29 cellular contexts compared by ENCODE assay signal in the genomic region with DNA sequence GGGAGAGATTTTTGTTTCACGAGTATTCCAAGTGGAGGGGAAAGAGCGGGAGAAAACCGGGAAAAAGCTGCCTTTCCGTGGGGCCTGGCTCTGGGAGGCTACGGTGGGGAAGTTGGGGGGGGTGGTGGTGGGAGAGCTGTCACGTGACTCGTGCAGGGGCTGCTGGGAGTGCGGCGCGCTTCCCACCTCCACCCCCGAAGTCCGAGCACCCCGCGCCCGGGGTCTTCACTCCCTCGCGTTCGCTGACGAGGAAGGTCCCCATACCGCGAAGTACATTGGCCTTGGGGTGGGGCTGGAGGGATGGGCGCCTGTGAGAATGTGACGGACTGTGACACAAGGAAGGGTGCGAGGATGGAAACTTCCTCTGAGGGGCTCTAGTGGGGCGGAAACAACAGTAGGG. TPM values are rescaled to one million over a fixed set of nuclear protein-coding genes. Genes with fewer than 3 reads are reported as not detected.
DNase-seq lines count a peak whose midpoint lies in the region; ATAC-seq and TF ChIP-seq lines count a peak whose summit lies in the region.
"Had no signal": no experiment of that assay in that cellular context is flagged by ENCODE, and none has a peak within 500 bp of the region (broad histone marks: within the 10 kb centered on the region; RNA-seq: fewer than 3 reads in every experiment).

A gene with protein sequence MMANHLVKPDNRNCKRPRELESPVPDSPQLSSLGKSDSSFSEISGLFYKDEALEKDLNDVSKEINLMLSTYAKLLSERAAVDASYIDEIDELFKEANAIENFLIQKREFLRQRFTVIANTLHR (plus strand): TSS at position 228 of the 400 bp plus-strand sequence. CDS start 1,897 bp downstream, outside the sequence.

- H3K4me3 ChIP-seq in right cardiac atrium (ENCODE audit: low read length), result no peak within 1 kb of the TSS
- H3K4me3 ChIP-seq in esophagus (ENCODE audit: low read depth in 1 of 2, low read length in 2 of 2), result no peak within 1 kb of the TSS
- no peak within 1 kb of the TSS for H3K4me3 ChIP-seq in neural progenitor cell
- H3K4me3 ChIP-seq: ascending aorta, gastrocnemius medialis, left lung, MG63, right atrium auricular region had no signal

- no peak for TF ChIP-seq CTCF in neural progenitor cell (IDR thresholded peaks at IDR 0.05)

- H3K27me3 ChIP-seq in right cardiac atrium (ENCODE audit: control insufficient read depth, insufficient read depth) (no peaks in the 10 kb centered on the region), esophagus (ENCODE audit: control insufficient read depth in 1 of 2, insufficient read depth in 2 of 2, low read length in 2 of 2) (no peaks in the 10 kb centered on the region), neural progenitor cell (no peaks in the 10 kb centered on the region)
- H3K27me3 ChIP-seq: ascending aorta, gastrocnemius medialis, left lung, MG63, right atrium auricular region had no signal

- no peaks in the 10 kb centered on the region for H3K79me2 ChIP-seq in neural progenitor cell (ENCODE audit: low read depth)
- H3K79me2 ChIP-seq: parathyroid adenoma had no signal

- no peak within 1 kb of the TSS for H3K4me3 Mint-ChIP-seq in neural progenitor cell
- H3K4me3 Mint-ChIP-seq: activated naive CD8-positive, alpha-beta T cell treated with anti-CD3 and anti-CD28 coated beads for 36 hours; CD4-positive, alpha-beta memory T cell; dendritic cell treated with granulocyte-macrophage colony-stimulating factor and Interleukin-4, amounts not matched to agents 40 ng/mL and 50 ng/mL, for 4 days; nephron had no signal

- peak within 1 kb of the TSS; percentile 32 for H2AFZ ChIP-seq in neural progenitor cell (replicated peaks)
- H2AFZ ChIP-seq: parathyroid adenoma had no signal

- H3K9ac ChIP-seq in neural progenitor cell, result no peak within 1 kb of the TSS
- H3K9ac ChIP-seq: parathyroid adenoma had no signal

- H3F3A ChIP-seq in neural progenitor cell (ENCODE audit: low read depth), result no peaks in the 10 kb centered on the region

- DNase-seq in right cardiac atrium (peak in 1 of 3 donors; percentile 41), Right ventricle myocardium superior (no peak), neural progenitor cell (ENCODE audit: low spot score) (no peak), GM19238 (ENCODE audit: insufficient read length, low spot score) (no peak), NCI-H446 treated with DMSO at 0.1 percent for 48 hours (lab: John Stamatoyannopoulos, UW) (no peak), midbrain (lab: John Stamatoyannopoulos, UW) (no peak)
- DNase-seq: activated CD4-positive, alpha-beta T cell treated with anti-CD3 and anti-CD28 coated beads for 4 hours; activated naive CD8-positive, alpha-beta T cell treated with anti-CD3 and anti-CD28 coated beads for 36 hours; activated T-cell treated with anti-CD3 and anti-CD28 coated beads for 4 hours; CD4-positive, alpha-beta memory T cell; gastrocnemius medialis; H7; hippocampal formation; KBM-7; NCI-H1417; NCI-H2081 treated with DMSO at 0.1 percent for 48 hours; NCI-H82; stimulated activated CD4-positive, alpha-beta T cell treated with anti-CD3 and anti-CD28 coated beads, Interleukin-12 subunit alpha, Interleukin-12 subunit beta, amount 100 ng/mL, for 4 hours; stimulated activated CD4-positive, alpha-beta T cell treated with anti-CD3 and anti-CD28 coated beads, Interleukin-4, amount 100 ng/mL, for 1 hour had no signal

- H3K9me3 Mint-ChIP-seq in neural progenitor cell, result no peaks in the 10 kb centered on the region
- H3K9me3 Mint-ChIP-seq: activated naive CD8-positive, alpha-beta T cell treated with anti-CD3 and anti-CD28 coated beads for 36 hours; CD4-positive, alpha-beta memory T cell; dendritic cell treated with granulocyte-macrophage colony-stimulating factor and Interleukin-4, amounts not matched to agents 40 ng/mL and 50 ng/mL, for 4 days; nephron had no signal

- no peaks in the 10 kb centered on the region for H4K20me1 ChIP-seq in neural progenitor cell (ENCODE audit: low read depth)

- H3K9me3 ChIP-seq in right cardiac atrium (ENCODE audit: control insufficient read depth, low read length), result no peaks in the 10 kb centered on the region
- no peaks in the 10 kb centered on the region for H3K9me3 ChIP-seq in esophagus (ENCODE audit: control insufficient read depth in 2 of 2, insufficient read depth in 1 of 2, low read depth in 1 of 2, low read length in 1 of 2)
- no peaks in the 10 kb centered on the region for H3K9me3 ChIP-seq in neural progenitor cell (ENCODE audit: low read depth)
- H3K9me3 ChIP-seq: ascending aorta, gastrocnemius medialis, left lung, MG63, right atrium auricular region had no signal

- H3K27ac ChIP-seq in right cardiac atrium (ENCODE audit: low read length) (no peak within 1 kb of the TSS), esophagus (ENCODE audit: low read depth in 2 of 2, low read length in 1 of 2) (peak within 1 kb of the TSS; percentile 7 to 35), neural progenitor cell (no peak within 1 kb of the TSS)
- H3K27ac ChIP-seq: ascending aorta, gastrocnemius medialis, left lung, parathyroid adenoma had no signal

- 76% methylated on average over 25 of the region's 25 CpGs for WGBS in right cardiac atrium
- 83 to 84% methylated on average over 25 of the region's 25 CpGs for WGBS in esophagus, 2 donors

- H3K4me1 Mint-ChIP-seq in neural progenitor cell, result no peaks in the 10 kb centered on the region
- H3K4me1 Mint-ChIP-seq: nephron had no signal

- H3K4me2 ChIP-seq in neural progenitor cell, result no peak within 1 kb of the TSS

- intact Hi-C loops in right cardiac atrium (cut with DNase I) (no loop called here), Right ventricle myocardium superior (cut with DNase I) (no loop called here)

- no peaks in the 10 kb centered on the region for H3K27me3 Mint-ChIP-seq in neural progenitor cell (ENCODE audit: insufficient read depth, low read depth)
- H3K27me3 Mint-ChIP-seq: dendritic cell treated with granulocyte-macrophage colony-stimulating factor and Interleukin-4, amounts not matched to agents 40 ng/mL and 50 ng/mL, for 4 days had no signal

- ATAC-seq in right cardiac atrium (peak; percentile 13 to 23), Right ventricle myocardium superior (ENCODE audit: poor library complexity) (no peak)
- no peak for ATAC-seq in activated CD4-positive, CD25-positive, alpha-beta regulatory T cell treated with anti-CD3 and anti-CD28 coated beads, Interleukin-2, amount 50 U/mL, for 24 hours

- H3K36me3 Mint-ChIP-seq in neural progenitor cell, result no peaks in the 10 kb centered on the region
- H3K36me3 Mint-ChIP-seq: activated naive CD8-positive, alpha-beta T cell treated with anti-CD3 and anti-CD28 coated beads for 36 hours had no signal

- H3K4me1 ChIP-seq in right cardiac atrium (ENCODE audit: control insufficient read depth, insufficient read depth, low read length) (no peaks in the 10 kb centered on the region), esophagus (ENCODE audit: control insufficient read depth in 2 of 2, insufficient read depth in 2 of 2, low read length in 1 of 2) (peaks cover 0 to 2% of the 10 kb centered on the region in 2 donors), neural progenitor cell (peaks cover 6% of the 10 kb centered on the region)
- H3K4me1 ChIP-seq: ascending aorta, parathyroid adenoma had no signal

- H3K27ac Mint-ChIP-seq in neural progenitor cell, result no peak within 1 kb of the TSS
- H3K27ac Mint-ChIP-seq: activated naive CD8-positive, alpha-beta T cell treated with anti-CD3 and anti-CD28 coated beads for 36 hours; CD4-positive, alpha-beta memory T cell; dendritic cell treated with granulocyte-macrophage colony-stimulating factor and Interleukin-4, amounts not matched to agents 40 ng/mL and 50 ng/mL, for 4 days; nephron had no signal

- H3K36me3 ChIP-seq in esophagus (ENCODE audit: control insufficient read depth in 2 of 2, insufficient read depth in 2 of 2, low read length in 1 of 2) (no peaks in the 10 kb centered on the region), neural progenitor cell (no peaks in the 10 kb centered on the region)
- H3K36me3 ChIP-seq: ascending aorta, gastrocnemius medialis, left lung, right atrium auricular region had no signal

RNA-seq across cellular contexts. Expression of the gene that starts here (rescaled TPM):
- total RNA-seq in right cardiac atrium, result 1 to 10 TPM in 1 of 4 donors, not detected in 3; 1.1 TPM
- 0.20 TPM for polyA plus RNA-seq in right cardiac atrium
- total RNA-seq in Right ventricle myocardium superior, result not detected
- polyA plus RNA-seq in esophagus, result under 1 TPM; 0.11 to 0.12 TPM
- 0.15 and 0.51 TPM in 2 replicates for total RNA-seq in neural progenitor cell (ENCODE audit: low replicate concordance)
- total RNA-seq: ascending aorta; left lung; right atrium auricular region; T-helper 2 cell treated with Interferon-gamma antibody and Interleukin-4, amounts not matched to agents 100 ng/mL and 5 ng/mL, for 36 hours had no signal
- polyA plus RNA-seq: CD4-positive, alpha-beta memory T cell had no signal

Comparison
In these comparisons a context has a peak if more than half of its experiments do, and no peak if none do; other contexts are left out.
1. ATAC-seq: peak in right cardiac atrium (2 of 2); none in Right ventricle myocardium superior (single experiment) and activated CD4-positive, CD25-positive, alpha-beta regulatory T cell treated with anti-CD3 and anti-CD28 coated beads, Interleukin-2, amount 50 U/mL, for 24 hours (0 of 2).
2. H3K27ac ChIP-seq: peak in esophagus (2 of 2); none in right cardiac atrium (single experiment) and neural progenitor cell (single experiment).